31 cellular contexts compared by ENCODE assay signal in the genomic region with DNA sequence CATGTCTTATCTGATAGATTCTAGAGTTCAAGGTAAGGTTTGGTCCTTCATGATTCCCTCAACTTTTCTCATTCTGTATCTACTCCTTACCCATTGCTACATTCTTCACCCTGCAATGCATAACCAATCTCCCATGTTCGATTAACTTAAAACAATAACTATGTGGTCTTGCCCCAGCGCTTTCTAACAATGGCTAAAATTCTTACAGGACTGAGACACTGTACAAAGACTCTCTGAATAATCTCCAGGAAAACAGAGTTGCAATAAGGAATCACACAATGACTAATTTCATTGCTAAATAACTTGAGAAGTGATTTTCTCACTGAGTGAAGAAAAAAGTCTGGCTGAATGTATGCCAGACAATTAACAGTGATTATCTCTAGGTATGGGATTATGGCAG.
"Had no signal": no experiment of that assay in that cellular context is flagged by ENCODE, and none has a peak within 500 bp of the region (broad histone marks: within the 10 kb centered on the region; RNA-seq: fewer than 3 reads in every experiment).

No MANE protein-coding gene starts in this region.

- H3K27ac ChIP-seq: breast epithelium, foreskin keratinocyte, neutrophil, ovary, prostate gland, sigmoid colon, stomach, thyroid gland, upper lobe of right lung had no signal

- H3K4me3 Mint-ChIP-seq: activated B cell treated with CpG ODN at 0.5 μM for 24 hours; activated CD8-positive, alpha-beta memory T cell treated with anti-CD3 and anti-CD28 coated beads, Interleukin-2, amount 10 ng/mL, durations not matched to agents 7 days and 5 days; activated CD8-positive, alpha-beta T cell treated with anti-CD3 and anti-CD28 coated beads, Interleukin-2, amount 10 ng/mL, durations not matched to agents 7 days and 5 days; activated naive CD4-positive, alpha-beta T cell treated with anti-CD3 and anti-CD28 coated beads, Interleukin-2, amount 50 U/mL, for 24 hours; activated naive CD8-positive, alpha-beta T cell treated with anti-CD3 and anti-CD28 coated beads, Interleukin-2, amount 50 U/mL, for 24 hours; central memory CD8-positive, alpha-beta T cell; nephron; stimulated activated naive B cell treated with anti-CD40 and anti-IgM and Interleukin-4, amounts not matched to agents 10 μg/mL and 1 μg/mL and 100 μg/mL, for 72 hours; T-helper 1 cell treated with Interleukin-12 subunit alpha and Interleukin-12 subunit beta and Interleukin-4 antibody, amounts not matched to agents 30 μg/mL and 1 μg/mL, for 36 hours had no signal

- DNase-seq: activated B cell treated with CpG ODN at 0.5 μM for 24 hours; activated CD8-positive, alpha-beta memory T cell treated with anti-CD3 and anti-CD28 coated beads, Interleukin-2, amount 10 ng/mL, durations not matched to agents 7 days and 5 days; activated CD8-positive, alpha-beta T cell treated with anti-CD3 and anti-CD28 coated beads, Interleukin-2, amount 10 ng/mL, durations not matched to agents 7 days and 5 days; activated naive CD8-positive, alpha-beta T cell treated with anti-CD3 and anti-CD28 coated beads, Interleukin-2, amount 50 U/mL, for 24 hours; activated T-cell treated with anti-CD3 and anti-CD28 coated beads, Interleukin-2, amount 50 U/mL, for 48 hours; amygdala; dermis blood vessel endothelial cell; effector CD4-positive, alpha-beta T cell; foreskin keratinocyte; left cardiac atrium; left ventricle myocardium superior; ovary; sigmoid colon; stimulated activated CD4-positive, alpha-beta T cell treated with anti-CD3 and anti-CD28 coated beads, Interleukin-1b, Interleukin-23, amount 100 ng/mL, for 48 hours; stimulated activated CD4-positive, alpha-beta T cell treated with anti-CD3 and anti-CD28 coated beads, Interleukin-4, amount 100 ng/mL, for 4 hours; stimulated activated CD8-positive, alpha-beta memory T cell treated with anti-CD3 and anti-CD28 coated beads, Interleukin-4, amount 100 ng/mL, for 48 hours; stimulated activated naive B cell treated with anti-CD40 and anti-IgM and Interleukin-4, amounts not matched to agents 10 μg/mL and 1 μg/mL and 100 μg/mL, for 72 hours; stomach; SW 1271; T1000; thyroid gland; upper lobe of right lung had no signal

- H3K36me3 Mint-ChIP-seq: stimulated activated naive B cell treated with anti-CD40 and anti-IgM and Interleukin-4, amounts not matched to agents 10 μg/mL and 1 μg/mL and 100 μg/mL, for 72 hours had no signal

- ATAC-seq: activated CD8-positive, alpha-beta memory T cell treated with anti-CD3 and anti-CD28 coated beads, Interleukin-2, amount 10 ng/mL, durations not matched to agents 7 days and 5 days; activated CD8-positive, alpha-beta T cell treated with anti-CD3 and anti-CD28 coated beads, Interleukin-2, amount 10 ng/mL, durations not matched to agents 7 days and 5 days; activated naive CD8-positive, alpha-beta T cell treated with anti-CD3 and anti-CD28 coated beads, Interleukin-2, amount 50 U/mL, for 24 hours; foreskin keratinocyte; left cardiac atrium; left ventricle myocardium superior; stimulated activated naive B cell treated with anti-CD40 and anti-IgM and Interleukin-4, amounts not matched to agents 10 μg/mL and 1 μg/mL and 100 μg/mL, for 72 hours; upper lobe of right lung had no signal

- H3K4me1 ChIP-seq: breast epithelium, foreskin keratinocyte, prostate gland, sigmoid colon, stomach, thyroid gland, upper lobe of right lung had no signal

- H3K4me2 ChIP-seq: smooth muscle cell had no signal

- H3K27me3 ChIP-seq: breast epithelium, foreskin keratinocyte, neutrophil, ovary, sigmoid colon, stomach, thyroid gland, upper lobe of right lung had no signal

- H3K9me3 Mint-ChIP-seq: activated naive CD4-positive, alpha-beta T cell treated with anti-CD3 and anti-CD28 coated beads, Interleukin-2, amount 50 U/mL, for 24 hours; activated naive CD8-positive, alpha-beta T cell treated with anti-CD3 and anti-CD28 coated beads, Interleukin-2, amount 50 U/mL, for 24 hours; activated T-helper 2 cell treated with anti-CD3 and anti-CD28 coated beads, Interferon-gamma antibody, Interleukin-2, Interleukin-4, amounts not matched to agents 10 μg/mL and 5 μg/mL and 100 μg/mL, durations not matched to agents 14 hours and 24 hours and 36 hours; central memory CD8-positive, alpha-beta T cell had no signal

- H3K27me3 Mint-ChIP-seq: activated naive CD4-positive, alpha-beta T cell treated with anti-CD3 and anti-CD28 coated beads, Interleukin-2, amount 50 U/mL, for 24 hours; activated naive CD8-positive, alpha-beta T cell treated with anti-CD3 and anti-CD28 coated beads, Interleukin-2, amount 50 U/mL, for 24 hours had no signal

- H3K4me3 ChIP-seq: breast epithelium, ovary, prostate gland, sigmoid colon, smooth muscle cell, stomach, thyroid gland, upper lobe of right lung had no signal

- H3K9me3 ChIP-seq: neutrophil, ovary, prostate gland, sigmoid colon, stomach, thyroid gland, upper lobe of right lung had no signal

- H3K27ac Mint-ChIP-seq: activated B cell treated with CpG ODN at 0.5 μM for 24 hours; activated CD8-positive, alpha-beta memory T cell treated with anti-CD3 and anti-CD28 coated beads, Interleukin-2, amount 10 ng/mL, durations not matched to agents 7 days and 5 days; activated CD8-positive, alpha-beta T cell treated with anti-CD3 and anti-CD28 coated beads, Interleukin-2, amount 10 ng/mL, durations not matched to agents 7 days and 5 days; activated naive CD4-positive, alpha-beta T cell treated with anti-CD3 and anti-CD28 coated beads, Interleukin-2, amount 50 U/mL, for 24 hours; activated naive CD8-positive, alpha-beta T cell treated with anti-CD3 and anti-CD28 coated beads, Interleukin-2, amount 50 U/mL, for 24 hours; activated T-helper 2 cell treated with anti-CD3 and anti-CD28 coated beads, Interferon-gamma antibody, Interleukin-2, Interleukin-4, amounts not matched to agents 10 μg/mL and 5 μg/mL and 100 μg/mL, durations not matched to agents 14 hours and 24 hours and 36 hours; nephron; stimulated activated naive B cell treated with anti-CD40 and anti-IgM and Interleukin-4, amounts not matched to agents 10 μg/mL and 1 μg/mL and 100 μg/mL, for 72 hours; T-helper 1 cell treated with Interleukin-12 subunit alpha and Interleukin-12 subunit beta and Interleukin-4 antibody, amounts not matched to agents 30 μg/mL and 1 μg/mL, for 36 hours had no signal

- H3K4me1 Mint-ChIP-seq: nephron had no signal

- H3K36me3 ChIP-seq: breast epithelium, neutrophil, ovary, prostate gland, sigmoid colon, stomach, thyroid gland, upper lobe of right lung had no signal
